8 cellular contexts compared by ENCODE assay signal in genomic region chr13:95676775-95677563, GRCh38. TPM values are rescaled to one million over a fixed set of nuclear protein-coding genes. Genes with fewer than 3 reads are reported as not detected.
A peak's percentile ranks its signal among the peaks of the same experiment; 100 is the strongest.
DNase-seq lines count a peak whose midpoint lies in the region; ATAC-seq, FAIRE-seq and TF ChIP-seq lines count a peak whose summit lies in the region.

Gene DNAJC3, plus strand, starts transcription at chr13:95677139. Its CDS starts 117 bp downstream, at chr13:95677256.

- FAIRE-seq in kidney (lab: Jason Lieb, UNC): peak; percentile 69

- no peaks in the 10 kb centered on the region for H3K27me3 Mint-ChIP-seq in chondrocyte (ENCODE audit: low read depth)

- H3K4me3 Mint-ChIP-seq in chondrocyte (ENCODE audit: unreplicated experiment): peak within 1 kb of the TSS; percentile 95

- TF ChIP-seq CTCF in chondrocyte (IDR thresholded peaks at IDR 0.05): no peak
- no peak for TF ChIP-seq CTCF in kidney (IDR thresholded peaks at IDR 0.05; ENCODE audit: borderline replicate concordance, extremely low read depth, insufficient read depth)

- DNase-seq in AML-193 (lab: John Stamatoyannopoulos, UW) (peak; percentile 98 to 99), NCI-H510A treated with DMSO at 0.1 percent for 48 hours (lab: John Stamatoyannopoulos, UW) (peak; percentile 93), chondrocyte (ENCODE audit: low spot score) (peak; percentile 100), kidney (peak; percentile 100)
- DNase-seq in activated CD4-positive, alpha-beta T cell treated with anti-CD3 and anti-CD28 coated beads for 24 hours (ENCODE audit: low read depth in 2 of 2): peak; percentile 94 to 96
- DNase-seq in stimulated activated CD4-positive, alpha-beta T cell treated with anti-CD3 and anti-CD28 coated beads, Interleukin-15, amount 100 ng/mL, for 24 hours: peak; percentile 98

- H3K9ac ChIP-seq in kidney (ENCODE audit: low read length in 2 of 2): peak within 1 kb of the TSS; percentile 90 to 91

- peaks cover 2 to 14% of the 10 kb centered on the region in 2 donors for H3K4me1 ChIP-seq in kidney (ENCODE audit: control insufficient read depth in 1 of 2, insufficient read depth in 1 of 2, low read depth in 1 of 2, low read length in 2 of 2)

- H3K36me3 ChIP-seq in kidney (ENCODE audit: control insufficient read depth in 1 of 2, insufficient read depth in 2 of 2, low read length in 2 of 2): peaks cover 0 to 1% of the 10 kb centered on the region in 2 donors

- intact Hi-C loops in kidney (cut with DNase I): no loop called here

- H3K27ac ChIP-seq in kidney (ENCODE audit: low read depth in 2 of 2, low read length in 2 of 2): peak within 1 kb of the TSS; percentile 92 to 94

- peak; percentile 97 for TF ChIP-seq POLR2A in GM19193 (IDR thresholded peaks at IDR 0.05; ENCODE audit: extremely low read depth, insufficient read depth, insufficient read length)

- ATAC-seq in HG03439 (IDR thresholded peaks at IDR 0.05; ENCODE audit: unreplicated experiment): peak; percentile 95

- H3K9me3 ChIP-seq in kidney (ENCODE audit: control insufficient read depth in 1 of 2, low read length in 2 of 2): peaks cover 0 to 5% of the 10 kb centered on the region in 2 donors

- H3K27ac Mint-ChIP-seq in chondrocyte (ENCODE audit: unreplicated experiment): peak within 1 kb of the TSS; percentile 98

- peak within 1 kb of the TSS; percentile 86 to 96 for H3K4me3 ChIP-seq in kidney (ENCODE audit: low read length in 2 of 2)

- peaks cover 12% of the 10 kb centered on the region for H3K9me3 Mint-ChIP-seq in chondrocyte (ENCODE audit: low read depth)

- H3K36me3 Mint-ChIP-seq in chondrocyte (ENCODE audit: low read depth): peaks cover 8% of the 10 kb centered on the region

- peaks cover 51% of the 10 kb centered on the region for H3K4me1 Mint-ChIP-seq in chondrocyte (ENCODE audit: low read depth)

RNA-seq across cellular contexts. Expression of gene DNAJC3, which starts in this region (rescaled TPM):
- total RNA-seq in chondrocyte (53.9 to 73.5 TPM (median 55.1 TPM) in 3 replicates), kidney (65.9 TPM)
- 20.1 TPM for polyA plus RNA-seq in kidney (ENCODE audit: insufficient read depth, low read depth, low replicate concordance)

Comparison
In these comparisons a context has a peak if more than half of its experiments do, and no peak if none do; other contexts are left out.
1. Peak in every context shown above with its lines: DNase-seq, ATAC-seq, H3K4me3 ChIP-seq and H3K27ac ChIP-seq.